In the genomic region with DNA sequence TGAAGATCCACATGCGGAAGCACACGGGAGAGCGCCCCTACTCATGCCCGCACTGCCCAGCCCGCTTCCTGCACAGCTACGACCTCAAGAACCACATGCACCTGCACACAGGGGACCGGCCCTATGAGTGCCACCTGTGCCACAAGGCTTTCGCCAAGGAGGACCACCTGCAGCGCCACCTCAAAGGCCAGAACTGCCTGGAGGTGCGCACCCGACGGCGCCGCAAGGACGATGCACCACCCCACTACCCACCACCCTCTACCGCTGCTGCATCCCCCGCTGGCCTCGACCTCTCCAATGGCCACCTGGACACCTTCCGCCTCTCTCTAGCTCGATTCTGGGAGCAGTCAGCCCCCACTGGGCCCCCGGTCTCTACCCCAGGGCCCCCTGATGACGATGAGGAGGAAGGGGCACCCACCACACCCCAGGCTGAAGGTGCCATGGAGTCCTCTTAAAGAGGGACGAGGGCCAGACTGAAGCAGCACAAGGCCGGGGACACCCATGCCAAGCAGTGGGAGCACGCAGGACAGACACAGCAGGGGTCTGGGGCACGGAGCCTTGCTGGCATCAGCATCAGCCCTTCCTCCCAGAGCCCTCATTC, we compare ENCODE assay signal across 10 cellular contexts. TPM values are rescaled to one million over a fixed set of nuclear protein-coding genes. Genes with fewer than 3 reads are reported as not detected.
A peak's percentile ranks its signal among the peaks of the same experiment; 100 is the strongest.
DNase-seq lines count a peak whose midpoint lies in the region; ATAC-seq and TF ChIP-seq lines count a peak whose summit lies in the region.
"Had no signal": no experiment of that assay in that cellular context is flagged by ENCODE, and none has a peak within 500 bp of the region (broad histone marks: within the 10 kb centered on the region; RNA-seq: fewer than 3 reads in every experiment).

No MANE protein-coding gene starts in this region.

- 47 to 65% (median 63%) methylated on average over 21 to 26 of the region's 26 CpGs for WGBS in spleen, 5 donors

- H3K4me3 Mint-ChIP-seq in WTC11: peak overlapping the region; percentile 60; the same call in 1 of the 2 replicates

- no peak overlapping the region; the same call in 1 of the 2 replicates for H3K27ac Mint-ChIP-seq in WTC11

- no peaks in the 10 kb centered on the region for H3K9me3 Mint-ChIP-seq in WTC11

- no peak for TF ChIP-seq POLR2A in spleen (IDR thresholded peaks at IDR 0.05)

- H3K4me3 ChIP-seq in spleen: peak overlapping the region in 2 of 8 donors; percentile 49 to 72

- intact Hi-C loops in left ventricle myocardium superior (cut with micrococcal nuclease): no loop called here
- intact Hi-C loops in spleen (cut with DNase I; ENCODE audit: low total_unique reads): no loop called here

- POLR2A ChIA-PET in WTC11 (lab: Charles Lee): interaction anchor here (0.6 to 3.5 kb wide), 9 partner anchors 13 to 449 kb away, joined by 3 to 28 read pairs (median 4); partner anchors contain the start of genes CHRNB2, FLAD1, SHC1 and ZBTB7B

- H3K9me3 ChIP-seq in spleen: no peaks in the 10 kb centered on the region

- CTCF ChIA-PET in WTC11 (lab: Charles Lee): interaction anchor here (0.8 to 6.8 kb wide), 26 partner anchors 9 to 157 kb away, joined by 4 to 79 read pairs (median 14); partner anchors contain the start of genes ADAM15, DCST1, DCST2 and EFNA3

- no peaks in the 10 kb centered on the region for H3K27me3 ChIP-seq in spleen (replicated peaks in 1 of 7)

- H3K27me3 Mint-ChIP-seq in WTC11 (ENCODE audit: low read depth): peaks cover 4% of the 10 kb centered on the region; the same call in 1 of the 2 replicates

- H3K4me1 ChIP-seq in spleen: peaks cover 47 to 87% (median 82%) of the 10 kb centered on the region in 6 donors

- no peak for TF ChIP-seq CTCF in WTC11 (IDR thresholded peaks at IDR 0.05)
- no peak for TF ChIP-seq CTCF in spleen (IDR thresholded peaks at IDR 0.05 in 8 of 11, conservative IDR thresholded peaks at IDR 0.05 in 3 of 11)

- H3K27ac ChIP-seq in spleen: peak overlapping the region; percentile 78 to 99 (median 87)

- H3K4me1 Mint-ChIP-seq in WTC11: peaks cover 45% of the 10 kb centered on the region

- ATAC-seq in HG03175 (IDR thresholded peaks at IDR 0.05; ENCODE audit: unreplicated experiment) (peak; percentile 6), WTC11 (no peak), left ventricle myocardium superior (no peak), HG03342 (IDR thresholded peaks at IDR 0.05; ENCODE audit: unreplicated experiment) (no peak)
- no peak for ATAC-seq in activated CD4-positive, CD25-positive, alpha-beta regulatory T cell treated with anti-CD3 and anti-CD28 coated beads, Interleukin-2, amount 50 U/mL, for 24 hours

- peaks cover 8% of the 10 kb centered on the region; the same call in 1 of the 2 replicates for H3K36me3 Mint-ChIP-seq in WTC11

- no peak for DNase-seq in WTC11 (ENCODE audit: low spot score)
- peak; percentile 36 for DNase-seq in left ventricle myocardium superior
- peak; percentile 88 for DNase-seq in spleen
- no peak for DNase-seq in kidney tubule cell (ENCODE audit: low spot score)
- DNase-seq in effector CD8-positive, alpha-beta T cell (lab: John Stamatoyannopoulos, UW): no peak
- DNase-seq: activated CD4-positive, CD25-positive, alpha-beta regulatory T cell treated with anti-CD3 and anti-CD28 coated beads, Interleukin-2, amount 50 U/mL, for 72 hours had no signal

- H3K36me3 ChIP-seq in spleen: peaks cover 0 to 39% (median 19%) of the 10 kb centered on the region in 6 donors

TF ChIP-seq in WTC11, 78 proteins besides CTCF, POLR2A, EP300 and RAD21:
- TF ChIP-seq FOXK1 (CRISPR knock-in tag; IDR thresholded peaks at IDR 0.05) (no peak), NR2C2 (CRISPR knock-in tag; IDR thresholded peaks at IDR 0.05) (no peak), ZNF138 (CRISPR knock-in tag; conservative IDR thresholded peaks at IDR 0.05) (0 out of 2 replicates have a peak, but pooled peaks have one; percentile 60), ZNF396 (CRISPR knock-in tag; IDR thresholded peaks at IDR 0.05; ENCODE audit: borderline replicate concordance) (no peak), JAZF1 (CRISPR knock-in tag; IDR thresholded peaks at IDR 0.05) (no peak)

RNA-seq across cellular contexts. Expression of gene ZBTB7B, which starts 13.7 kb away (rescaled TPM):
- total RNA-seq in WTC11 (2021) (29.8 to 32.1 TPM (median 31.5 TPM) in 3 replicates), left ventricle myocardium superior (58.9 TPM), spleen (10 to 100 TPM; 44.0 to 88.9 (median 68.8) TPM)
- 10 to 100 TPM; 11.1 to 38.6 (median 13.4) TPM for polyA plus RNA-seq in spleen

RNA-seq across cellular contexts. Expression of gene DCST2, which starts 17.2 kb away (rescaled TPM):
- total RNA-seq in WTC11 (2021) (0.83 to 1.8 TPM (median 1.6 TPM) in 3 replicates), left ventricle myocardium superior (0.37 TPM), spleen (1 to 10 TPM in 2 of 7 donors, under 1 TPM in 4, not detected in 1; 0.54 to 4.1 (median 0.71) TPM)
- polyA plus RNA-seq in spleen: 1 to 10 TPM; 1.0 to 2.1 (median 1.7) TPM

RNA-seq across cellular contexts. Expression of gene DCST1, which starts 17.3 kb away (rescaled TPM):
- total RNA-seq in WTC11 (2021) (0.15 TPM in 1 of 3 replicates, not detected in the others), left ventricle myocardium superior (not detected), spleen (not detected)
- polyA plus RNA-seq in spleen: not detected
- total RNA-seq: subcutaneous adipose tissue had no signal

RNA-seq across cellular contexts. Expression of gene LENEP, which starts 22.9 kb away (rescaled TPM):
- 0.48 to 1.2 TPM in 2 of 3 replicates, not detected in the other for total RNA-seq in WTC11 (2021)
- total RNA-seq in left ventricle myocardium superior: not detected
- under 1 TPM in 1 of 7 donors, not detected in 6; 0.60 TPM for total RNA-seq in spleen
- not detected for polyA plus RNA-seq in spleen
- total RNA-seq: subcutaneous adipose tissue had no signal

RNA-seq across cellular contexts. Expression of gene FLAD1, which starts 33.2 kb away (rescaled TPM):
- 71.1 to 88.3 TPM (median 71.2 TPM) in 3 replicates for total RNA-seq in WTC11 (2021)
- 31.4 TPM for total RNA-seq in left ventricle myocardium superior
- 10 to 100 TPM; 27.1 to 35.8 (median 30.3) TPM for total RNA-seq in spleen
- polyA plus RNA-seq in spleen: 10 to 100 TPM; 31.9 to 43.4 (median 40.1) TPM

Comparison
In these comparisons a context has a peak if more than half of its experiments do, and no peak if none do; other contexts are left out.
1. DNase-seq: peak in left ventricle myocardium superior (single experiment) and spleen (single experiment); none in WTC11 (single experiment), kidney tubule cell (single experiment) and effector CD8-positive, alpha-beta T cell (single experiment).